Comparison of ENCODE assay signal across 8 cellular contexts in the genomic region with DNA sequence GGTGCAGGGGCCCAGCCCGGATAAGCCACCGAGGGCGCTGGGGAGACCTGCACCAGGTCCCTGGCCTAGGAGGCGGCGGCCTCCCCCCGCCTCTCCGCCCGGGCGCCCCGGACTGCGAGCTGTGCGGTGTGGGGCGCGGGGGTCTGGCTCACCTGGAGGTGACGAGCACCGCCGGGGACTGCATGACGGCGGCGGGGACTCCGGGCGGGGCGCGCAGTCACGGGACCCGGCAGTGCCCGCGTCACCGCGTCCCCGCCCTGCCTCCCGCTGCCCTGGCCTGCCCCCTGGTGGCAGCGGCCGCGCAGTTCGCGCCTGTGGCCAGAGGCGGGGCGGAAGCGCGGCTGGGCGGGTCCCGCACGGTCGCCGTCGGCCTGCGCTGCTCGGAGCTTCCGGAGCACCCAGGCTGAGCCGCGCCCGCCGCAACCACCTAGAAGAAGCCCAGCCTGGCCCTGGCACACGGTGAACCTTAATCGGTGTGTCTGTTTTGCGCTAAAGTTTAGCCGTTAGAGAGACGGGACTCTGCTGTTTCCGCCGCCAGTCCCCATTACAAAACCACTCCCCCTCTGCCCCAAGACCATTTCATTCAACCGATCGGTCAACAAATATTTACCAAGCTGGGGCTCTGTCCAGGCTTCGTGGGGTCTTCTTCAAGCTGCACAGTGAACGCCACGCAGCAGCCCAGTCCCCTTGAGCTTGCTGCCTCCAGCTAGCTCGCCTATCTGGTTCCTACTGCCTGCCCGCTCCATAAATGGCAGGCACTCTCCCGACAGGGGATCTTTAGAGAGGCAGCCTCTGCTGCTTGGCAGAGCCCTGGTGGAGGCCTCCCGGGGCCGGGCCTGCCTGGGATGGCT. TPM values are rescaled to one million over a fixed set of nuclear protein-coding genes. Genes with fewer than 3 reads are reported as not detected.
DNase-seq lines count a peak whose midpoint lies in the region; ATAC-seq and TF ChIP-seq lines count a peak whose summit lies in the region.

HS1BP3 (minus strand) TSS at position 219 of the 851 bp plus-strand sequence; CDS start at position 184, 35 bp downstream.

- H3K4me1 Mint-ChIP-seq in endothelial cell (ENCODE audit: unreplicated experiment): peaks cover 41% of the 10 kb centered on the region

- TF ChIP-seq CTCF in endothelial cell (IDR thresholded peaks at IDR 0.05; ENCODE audit: unreplicated experiment): peak; percentile 98

- peak within 1 kb of the TSS; percentile 95 for H3K4me3 Mint-ChIP-seq in endothelial cell (ENCODE audit: unreplicated experiment)

- ATAC-seq in GM19438 (IDR thresholded peaks at IDR 0.05; ENCODE audit: low read depth, unreplicated experiment) (peak; percentile 95), HG03571 (IDR thresholded peaks at IDR 0.05; ENCODE audit: unreplicated experiment) (peak; percentile 97)

- H3K27ac Mint-ChIP-seq in endothelial cell (ENCODE audit: unreplicated experiment): peak within 1 kb of the TSS; percentile 96

- DNase-seq in COLO668 (lab: John Stamatoyannopoulos, UW; ENCODE audit: unreplicated experiment) (peak; percentile 92), NOMO-1 treated with dmso at 0.1 percent for 144 hours (lab: John Stamatoyannopoulos, UW; ENCODE audit: unreplicated experiment) (peak; percentile 70), endothelial cell (ENCODE audit: low spot score) (peak; percentile 94), middle frontal gyrus (ENCODE audit: extremely low spot score, low spot score) (peak; percentile 74)
- peak; percentile 43 for DNase-seq in activated CD8-positive, alpha-beta memory T cell treated with anti-CD3 and anti-CD28 coated beads, Interleukin-2, amount 50 U/mL, for 24 hours (ENCODE audit: extremely low read depth)
- peak; percentile 55 to 74 for DNase-seq in stimulated activated CD8-positive, alpha-beta memory T cell treated with anti-CD3 and anti-CD28 coated beads, Interleukin-4, amount 100 ng/mL, for 1 hour (ENCODE audit: low read depth in 2 of 2, low spot score in 1 of 2)

- peaks cover 17% of the 10 kb centered on the region for H3K36me3 Mint-ChIP-seq in endothelial cell (ENCODE audit: low read depth, unreplicated experiment)

- peaks cover 21% of the 10 kb centered on the region for H3K27me3 Mint-ChIP-seq in endothelial cell (ENCODE audit: unreplicated experiment)

- no peaks in the 10 kb centered on the region for H3K9me3 Mint-ChIP-seq in endothelial cell (ENCODE audit: unreplicated experiment)

RNA-seq across cellular contexts. Expression of gene HS1BP3, which starts in this region (rescaled TPM):
- 33.6 TPM for total RNA-seq in endothelial cell (ENCODE audit: unreplicated experiment)

Comparison
In these comparisons a context has a peak if more than half of its experiments do, and no peak if none do; other contexts are left out.
1. Peak in every context shown above with its lines: DNase-seq and ATAC-seq.
2. DNase-seq: peak in every context shown above with its lines; median percentile 94 in endothelial cell; 92 in COLO668; 74 in middle frontal gyrus; 70 in NOMO-1 treated with dmso at 0.1 percent for 144 hours; 64 in stimulated activated CD8-positive, alpha-beta memory T cell treated with anti-CD3 and anti-CD28 coated beads, Interleukin-4, amount 100 ng/mL, for 1 hour; 43 in activated CD8-positive, alpha-beta memory T cell treated with anti-CD3 and anti-CD28 coated beads, Interleukin-2, amount 50 U/mL, for 24 hours.